Comparison of ENCODE assay signal across 3 cellular contexts in the genomic region with DNA sequence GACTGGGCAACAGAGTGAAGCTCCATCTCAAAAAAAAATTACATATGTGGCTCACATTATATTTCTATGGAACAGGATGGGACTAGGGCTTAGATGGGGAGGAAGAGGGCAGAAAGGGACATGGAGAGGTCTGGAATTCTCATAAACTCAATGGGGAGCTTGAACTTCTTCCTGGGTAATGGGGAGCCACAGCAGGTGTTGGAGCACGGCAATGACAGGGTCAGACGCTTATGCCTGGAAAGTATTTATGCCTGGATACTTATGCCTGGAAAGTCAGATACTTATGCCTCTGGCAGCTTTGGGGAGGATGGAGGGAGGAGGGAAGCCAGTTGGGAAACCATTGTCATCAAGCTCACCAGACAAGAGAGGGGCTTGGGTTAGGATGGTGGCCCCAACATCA.
TF ChIP-seq lines count a peak whose summit lies in the region.

No MANE protein-coding gene starts in this region.

TF ChIP-seq in A549, 52 proteins besides CTCF, POLR2A, EP300 and RAD21:
- TF ChIP-seq RCOR1 (IDR thresholded peaks at IDR 0.05; ENCODE audit: low read depth, low read length): no peak
- peak; percentile 33 for TF ChIP-seq ZFP36 (IDR thresholded peaks at IDR 0.05; ENCODE audit: borderline replicate concordance, partially characterized antibody)
- TF ChIP-seq MYC (IDR thresholded peaks at IDR 0.05; ENCODE audit: borderline replicate concordance, low read length): no peak
TF ChIP-seq in A549: peak in this region for 1.

TF ChIP-seq in HEK293, 187 proteins besides CTCF, POLR2A, EP300 and RAD21:
- TF ChIP-seq ZNF585B (tag by site-specific recombination; IDR thresholded peaks at IDR 0.05) (no peak), ZNF121 (tag by site-specific recombination; IDR thresholded peaks at IDR 0.05) (0 out of 2 replicates have a peak, but pooled peaks have one; percentile 20), ZNF16 (tag by site-specific recombination; IDR thresholded peaks at IDR 0.05; ENCODE audit: low read depth) (peak; percentile 88)
TF ChIP-seq in HEK293: peak in this region for 2.

TF ChIP-seq in K562, 482 proteins besides CTCF, POLR2A, EP300 and RAD21:
- TF ChIP-seq MEF2A (IDR thresholded peaks at IDR 0.05; ENCODE audit: control insufficient read depth, low read depth, low read length) (no peak), ZFP36 (IDR thresholded peaks at IDR 0.05; ENCODE audit: low read depth, low read length, partially characterized antibody) (peak; percentile 64), RBM25 (IDR thresholded peaks at IDR 0.05; ENCODE audit: low read depth, low read length, severe bottlenecking) (peak; percentile 51)
